Comparison of ENCODE assay signal across 1 cellular context in the genomic region with DNA sequence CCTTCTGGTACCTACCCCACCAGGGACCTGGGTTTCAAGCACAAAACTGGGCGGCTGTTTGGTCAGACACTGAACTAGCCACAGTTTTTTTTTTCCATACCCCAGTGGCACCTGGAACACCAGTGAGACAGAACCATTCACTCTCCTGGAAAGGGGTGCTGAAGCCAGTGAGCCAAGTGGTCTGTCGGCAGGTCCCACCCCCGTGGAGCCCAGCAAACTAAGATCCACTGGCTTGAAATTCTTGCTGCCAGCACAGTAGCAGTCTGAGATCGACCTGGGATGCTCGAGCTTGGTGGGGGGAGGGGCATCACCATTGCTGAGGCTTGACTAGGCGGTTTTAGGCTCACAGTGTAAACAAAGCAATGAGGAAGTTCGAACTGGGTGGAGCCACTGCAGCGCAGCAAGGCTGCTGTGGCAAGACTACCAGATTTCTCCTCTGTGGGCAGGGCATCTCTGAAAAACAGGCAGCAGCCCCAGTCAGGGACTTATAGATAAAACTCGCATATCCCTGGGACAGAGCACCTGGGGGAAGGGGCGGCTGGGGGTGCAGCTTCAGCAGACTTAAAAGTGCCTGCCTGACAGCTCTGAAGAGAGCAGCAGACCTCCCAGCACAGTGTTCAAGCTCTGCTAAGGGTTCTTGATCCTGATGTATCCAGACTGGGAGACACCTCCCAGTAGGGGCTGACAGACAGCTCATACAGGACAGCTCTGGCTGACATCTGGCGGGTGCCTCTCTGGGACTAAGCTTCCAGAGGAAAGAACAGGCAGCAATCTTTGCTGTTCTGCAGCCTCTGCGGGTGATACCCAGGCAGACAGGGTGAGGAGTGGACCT.
TF ChIP-seq lines count a peak whose summit lies in the region.

No MANE protein-coding gene starts in this region.

TF ChIP-seq in HepG2, 621 proteins besides CTCF, POLR2A, EP300 and RAD21 (continued from another document):
- TF ChIP-seq, protein P1, sequence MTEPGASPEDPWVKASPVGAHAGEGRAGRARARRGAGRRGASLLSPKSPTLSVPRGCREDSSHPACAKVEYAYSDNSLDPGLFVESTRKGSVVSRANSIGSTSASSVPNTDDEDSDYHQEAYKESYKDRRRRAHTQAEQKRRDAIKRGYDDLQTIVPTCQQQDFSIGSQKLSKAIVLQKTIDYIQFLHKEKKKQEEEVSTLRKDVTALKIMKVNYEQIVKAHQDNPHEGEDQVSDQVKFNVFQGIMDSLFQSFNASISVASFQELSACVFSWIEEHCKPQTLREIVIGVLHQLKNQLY (CRISPR knock-in tag; IDR thresholded peaks at IDR 0.05) = no peak
- TF ChIP-seq ZBTB7A (CRISPR knock-in tag; IDR thresholded peaks at IDR 0.05) (no peak), FOXA1 (IDR thresholded peaks at IDR 0.05) (no peak), FOXA1 (CRISPR knock-in tag; IDR thresholded peaks at IDR 0.05) (peak; percentile 16; the same call in 1 of the 2 replicates), ZNF331 (CRISPR knock-in tag; IDR thresholded peaks at IDR 0.05) (peak; percentile 98), ZNF205 (CRISPR knock-in tag; IDR thresholded peaks at IDR 0.05) (peak; percentile 80; the same call in 1 of the 2 replicates), ZFP41 (CRISPR knock-in tag; IDR thresholded peaks at IDR 0.05; ENCODE audit: borderline replicate concordance) (no peak), ATF7-NPFF (CRISPR knock-in tag; IDR thresholded peaks at IDR 0.05; ENCODE audit: low read depth) (no peak), KLF9 (CRISPR knock-in tag; IDR thresholded peaks at IDR 0.05; ENCODE audit: low read depth) (no peak), ZNF747 (CRISPR knock-in tag; IDR thresholded peaks at IDR 0.05; ENCODE audit: borderline replicate concordance) (no peak), ZNF607 (CRISPR knock-in tag; IDR thresholded peaks at IDR 0.05; ENCODE audit: borderline replicate concordance) (no peak)
- TF ChIP-seq, protein P2, sequence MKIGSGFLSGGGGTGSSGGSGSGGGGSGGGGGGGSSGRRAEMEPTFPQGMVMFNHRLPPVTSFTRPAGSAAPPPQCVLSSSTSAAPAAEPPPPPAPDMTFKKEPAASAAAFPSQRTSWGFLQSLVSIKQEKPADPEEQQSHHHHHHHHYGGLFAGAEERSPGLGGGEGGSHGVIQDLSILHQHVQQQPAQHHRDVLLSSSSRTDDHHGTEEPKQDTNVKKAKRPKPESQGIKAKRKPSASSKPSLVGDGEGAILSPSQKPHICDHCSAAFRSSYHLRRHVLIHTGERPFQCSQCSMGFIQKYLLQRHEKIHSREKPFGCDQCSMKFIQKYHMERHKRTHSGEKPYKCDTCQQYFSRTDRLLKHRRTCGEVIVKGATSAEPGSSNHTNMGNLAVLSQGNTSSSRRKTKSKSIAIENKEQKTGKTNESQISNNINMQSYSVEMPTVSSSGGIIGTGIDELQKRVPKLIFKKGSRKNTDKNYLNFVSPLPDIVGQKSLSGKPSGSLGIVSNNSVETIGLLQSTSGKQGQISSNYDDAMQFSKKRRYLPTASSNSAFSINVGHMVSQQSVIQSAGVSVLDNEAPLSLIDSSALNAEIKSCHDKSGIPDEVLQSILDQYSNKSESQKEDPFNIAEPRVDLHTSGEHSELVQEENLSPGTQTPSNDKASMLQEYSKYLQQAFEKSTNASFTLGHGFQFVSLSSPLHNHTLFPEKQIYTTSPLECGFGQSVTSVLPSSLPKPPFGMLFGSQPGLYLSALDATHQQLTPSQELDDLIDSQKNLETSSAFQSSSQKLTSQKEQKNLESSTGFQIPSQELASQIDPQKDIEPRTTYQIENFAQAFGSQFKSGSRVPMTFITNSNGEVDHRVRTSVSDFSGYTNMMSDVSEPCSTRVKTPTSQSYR (CRISPR knock-in tag; IDR thresholded peaks at IDR 0.05; ENCODE audit: borderline replicate concordance) = peak; percentile 16; the same call in 1 of the 2 replicates
TF ChIP-seq in HepG2: peak in this region for 4.
